9 cellular contexts compared by ENCODE assay signal in genomic region chr3:32502089-32502943, GRCh38. TPM values are rescaled to one million over a fixed set of nuclear protein-coding genes. Genes with fewer than 3 reads are reported as not detected.
DNase-seq lines count a peak whose midpoint lies in the region; ATAC-seq, FAIRE-seq and TF ChIP-seq lines count a peak whose summit lies in the region.
"Had no signal": no experiment of that assay in that cellular context is flagged by ENCODE, and none has a peak within 500 bp of the region (broad histone marks: within the 10 kb centered on the region; RNA-seq: fewer than 3 reads in every experiment).

CMTM6 (minus strand) TSS chr3:32502852; CDS start chr3:32502745, 107 bp downstream.

- FAIRE-seq in HepG2 (lab: Jason Lieb, UNC), result no peak
- FAIRE-seq: colon had no signal

- H3K4me2 ChIP-seq in HepG2 (ENCODE audit: low read depth, low read length), result peak within 1 kb of the TSS; percentile 88

- H3K27me3 ChIP-seq in HepG2 (ENCODE audit: control insufficient read depth in 1 of 2, insufficient read depth in 2 of 2, low read length in 2 of 2), result peaks cover 0 to 1% of the 10 kb centered on the region in 2 experiments; a peak in 2 of 5 replicates

- no peaks in the 10 kb centered on the region for H4K20me1 ChIP-seq in HepG2 (ENCODE audit: insufficient read depth, low read length)

- peak; percentile 46 to 72; a peak in 3 of 4 replicates for TF ChIP-seq POLR2A in HepG2 (IDR thresholded peaks at IDR 0.05; ENCODE audit: insufficient read depth in 1 of 2, low read depth in 2 of 2, low read length in 2 of 2)

- H3K36me3 Mint-ChIP-seq in dendritic cell treated with granulocyte-macrophage colony-stimulating factor and Interleukin-4, amounts not matched to agents 40 ng/mL and 50 ng/mL, for 4 days (ENCODE audit: low read depth), result peaks cover 41% of the 10 kb centered on the region

- 1% methylated on average over 18 of the region's 62 CpGs for WGBS in HepG2 (ENCODE audit: low lambda C conversion rate)

- no peak for TF ChIP-seq CTCF in AG09309 (IDR thresholded peaks at IDR 0.05; ENCODE audit: control insufficient read depth, insufficient read depth, low read depth, low read length, missing control alignments)
- TF ChIP-seq CTCF in HepG2 (CRISPR knock-in tag; IDR thresholded peaks at IDR 0.05), result no peak

- H3K9ac ChIP-seq in HepG2 (ENCODE audit: insufficient read depth, low read depth, low read length), result peak within 1 kb of the TSS; percentile 87

- peaks cover 48% of the 10 kb centered on the region for H3K4me1 ChIP-seq in HepG2 (ENCODE audit: insufficient read depth, low read length)

- CTCF ChIA-PET in HepG2 (lab: Yijun Ruan, JAX; ENCODE audit: low intra/inter-chr PET ratio, low total read pairs), result no interaction called here

- peaks cover 40% of the 10 kb centered on the region for H3K4me1 Mint-ChIP-seq in dendritic cell treated with granulocyte-macrophage colony-stimulating factor and Interleukin-4, amounts not matched to agents 40 ng/mL and 50 ng/mL, for 4 days (ENCODE audit: low read depth)

- no peak for DNase-seq in AG09309 (ENCODE audit: low read depth)
- DNase-seq in NCI-H526 (lab: John Stamatoyannopoulos, UW), result peak; percentile 61 to 87
- DNase-seq in activated CD4-positive, alpha-beta T cell treated with anti-CD3 and anti-CD28 coated beads, Interleukin-2, amount 50 U/mL, for 24 hours (ENCODE audit: low read depth in 1 of 2, low spot score in 1 of 2), result peak; percentile 37 to 58
- DNase-seq in HepG2 (ENCODE audit: low spot score), result peak; percentile 61
- peak; percentile 52 for DNase-seq in stimulated activated CD4-positive, alpha-beta T cell treated with anti-CD3 and anti-CD28 coated beads, Interleukin-2, amount 100 ng/mL, for 4 hours (ENCODE audit: low read depth)

- peaks cover 30% of the 10 kb centered on the region for H3K79me2 ChIP-seq in HepG2 (ENCODE audit: insufficient read depth, low read length)

- H3K4me3 Mint-ChIP-seq in dendritic cell treated with granulocyte-macrophage colony-stimulating factor and Interleukin-4, amounts not matched to agents 40 ng/mL and 50 ng/mL, for 4 days, result peak within 1 kb of the TSS; percentile 98

- peak within 1 kb of the TSS; percentile 80 for H3K27ac ChIP-seq in HepG2 (ENCODE audit: extremely low read length, insufficient read depth, low read length)

- POLR2A ChIA-PET in HepG2 (lab: Yijun Ruan, JAX), result no interaction called here

- no peak for TF ChIP-seq EP300 in HepG2 (IDR thresholded peaks at IDR 0.05; ENCODE audit: low read depth in 2 of 2, low read length in 2 of 2)
- TF ChIP-seq EP300 in HepG2 (CRISPR knock-in tag; IDR thresholded peaks at IDR 0.05; ENCODE audit: borderline replicate concordance), result no peak

- peak within 1 kb of the TSS; percentile 100 for H2AFZ ChIP-seq in HepG2 (ENCODE audit: low read length)

- no TSS peak for BruUV-seq in HepG2 (replicated peaks; lab: Mats Ljungman, UMichigan)

- H3K9me3 ChIP-seq in HepG2 (ENCODE audit: low read length), result no peaks in the 10 kb centered on the region

- no peaks in the 10 kb centered on the region for H3K36me3 ChIP-seq in HepG2 (replicated peaks in 1 of 2; ENCODE audit: control insufficient read depth in 1 of 2, insufficient read depth in 2 of 2, low read length in 2 of 2)

- peak within 1 kb of the TSS; percentile 83 for H3K4me3 ChIP-seq in AG09309 (ENCODE audit: control insufficient read depth, low read depth, low read length)
- peak within 1 kb of the TSS; percentile 76 to 97 (median 82) for H3K4me3 ChIP-seq in HepG2 (replicated peaks in 1 of 3; ENCODE audit: insufficient read depth in 1 of 3, low read depth in 2 of 3, low read length in 3 of 3)

- no peak for TF ChIP-seq RAD21 in HepG2 (CRISPR knock-in tag; IDR thresholded peaks at IDR 0.05)

- ATAC-seq in GM18870 (IDR thresholded peaks at IDR 0.05; ENCODE audit: unreplicated experiment) (peak; percentile 58), HG03108 (IDR thresholded peaks at IDR 0.05; ENCODE audit: unreplicated experiment) (peak; percentile 69), HepG2 (peak; percentile 92)

- intact Hi-C loops in dendritic cell treated with granulocyte-macrophage colony-stimulating factor and Interleukin-4, amounts not matched to agents 40 ng/mL and 50 ng/mL, for 4 days (cut with micrococcal nuclease), result loop anchor here (5.0 kb wide), 1 partner anchor 35 kb away; no protein-coding TSS in a partner anchor
- intact Hi-C loops in HepG2 (cut with micrococcal nuclease; ENCODE audit: unreplicated experiment), result loop anchor here (10.0 kb wide), 1 partner anchor 108 kb away; the partner anchor contains the start of gene CMTM7

- H3K27ac Mint-ChIP-seq in dendritic cell treated with granulocyte-macrophage colony-stimulating factor and Interleukin-4, amounts not matched to agents 40 ng/mL and 50 ng/mL, for 4 days, result peak within 1 kb of the TSS; percentile 99

- no peaks in the 10 kb centered on the region for H3K9me3 Mint-ChIP-seq in dendritic cell treated with granulocyte-macrophage colony-stimulating factor and Interleukin-4, amounts not matched to agents 40 ng/mL and 50 ng/mL, for 4 days

- no peaks in the 10 kb centered on the region for H3K27me3 Mint-ChIP-seq in dendritic cell treated with granulocyte-macrophage colony-stimulating factor and Interleukin-4, amounts not matched to agents 40 ng/mL and 50 ng/mL, for 4 days

- in situ Hi-C loops in HepG2 (cut with HindIII; ENCODE audit: extremely low pct_ligation_motif_present, low pct_unique_long_range_greater_than_20kb), result loop anchor here (10.0 kb wide), 1 partner anchor 432 kb away; no protein-coding TSS in a partner anchor

TF ChIP-seq in HepG2, 621 proteins besides CTCF, POLR2A, EP300 and RAD21 (continues in another document):
- TF ChIP-seq GLI4 (CRISPR knock-in tag; IDR thresholded peaks at IDR 0.05; ENCODE audit: borderline replicate concordance) (no peak), RBM39 (IDR thresholded peaks at IDR 0.05; ENCODE audit: low read depth, low read length, poor library complexity, severe bottlenecking) (peak; percentile 73), ZNF205 (CRISPR knock-in tag; IDR thresholded peaks at IDR 0.05) (no peak), ZNF788 (CRISPR knock-in tag; IDR thresholded peaks at IDR 0.05; ENCODE audit: borderline replicate concordance) (no peak), HCFC1 (IDR thresholded peaks at IDR 0.05; ENCODE audit: low read depth, low read length) (no peak), ZNF160 (CRISPR knock-in tag; IDR thresholded peaks at IDR 0.05) (no peak), CC2D1A (CRISPR knock-in tag; IDR thresholded peaks at IDR 0.05) (no peak), ZNF607 (CRISPR knock-in tag; IDR thresholded peaks at IDR 0.05; ENCODE audit: borderline replicate concordance) (peak; percentile 71; the same call in 1 of the 2 replicates), ZNF510 (CRISPR knock-in tag; IDR thresholded peaks at IDR 0.05; ENCODE audit: low read depth) (no peak), ZNF331 (CRISPR knock-in tag; IDR thresholded peaks at IDR 0.05) (0 out of 2 replicates have a peak, but pooled peaks have one; percentile 9), ONECUT2 (CRISPR knock-in tag; IDR thresholded peaks at IDR 0.05) (no peak), HNF4A (CRISPR knock-in tag; IDR thresholded peaks at IDR 0.05) (peak; percentile 74), ZNF652 (CRISPR knock-in tag; IDR thresholded peaks at IDR 0.05; ENCODE audit: borderline replicate concordance, low read depth) (no peak), CCAR2 (optimal IDR thresholded peaks at IDR 0.05; ENCODE audit: low read depth, low read length) (no peak), AHR (CRISPR knock-in tag; IDR thresholded peaks at IDR 0.05) (0 out of 2 replicates have a peak, but pooled peaks have one; percentile 50), MXD4 (CRISPR knock-in tag; IDR thresholded peaks at IDR 0.05) (no peak)
- TF ChIP-seq, protein P1, sequence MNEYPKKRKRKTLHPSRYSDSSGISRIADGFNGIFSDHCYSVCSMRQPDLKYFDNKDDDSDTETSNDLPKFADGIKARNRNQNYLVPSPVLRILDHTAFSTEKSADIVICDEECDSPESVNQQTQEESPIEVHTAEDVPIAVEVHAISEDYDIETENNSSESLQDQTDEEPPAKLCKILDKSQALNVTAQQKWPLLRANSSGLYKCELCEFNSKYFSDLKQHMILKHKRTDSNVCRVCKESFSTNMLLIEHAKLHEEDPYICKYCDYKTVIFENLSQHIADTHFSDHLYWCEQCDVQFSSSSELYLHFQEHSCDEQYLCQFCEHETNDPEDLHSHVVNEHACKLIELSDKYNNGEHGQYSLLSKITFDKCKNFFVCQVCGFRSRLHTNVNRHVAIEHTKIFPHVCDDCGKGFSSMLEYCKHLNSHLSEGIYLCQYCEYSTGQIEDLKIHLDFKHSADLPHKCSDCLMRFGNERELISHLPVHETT (CRISPR knock-in tag; conservative IDR thresholded peaks at IDR 0.05), result no peak

RNA-seq across cellular contexts. Expression of gene CMTM6, which starts in this region (rescaled TPM):
- 43.8 and 55.7 TPM in 2 replicates for total RNA-seq in HepG2 (2016; rRNA removed; fragmentation: Illumina TruSeq; extraction: Trizol)
- 3.6 and 4.8 TPM in 2 replicates for total RNA-seq in HepG2 (2016; cell fraction: cytosol; rRNA removed; fragmentation: Illumina TruSeq; extraction: Trizol; ENCODE audit: low read depth)
- total RNA-seq in HepG2 (2016; cell fraction: insoluble cytoplasmic fraction; rRNA removed; fragmentation: Illumina TruSeq; extraction: Trizol), result 42.8 and 55.9 TPM in 2 replicates
- total RNA-seq in HepG2 (2016; cell fraction: membrane; rRNA removed; fragmentation: Illumina TruSeq; extraction: Trizol), result 24.8 and 28.0 TPM in 2 replicates
- total RNA-seq in HepG2 (2016; cell fraction: nucleus; rRNA removed; fragmentation: Illumina TruSeq; extraction: Trizol), result 45.5 and 52.9 TPM in 2 replicates
- 20.7 and 25.6 TPM in 2 replicates for polyA plus RNA-seq in HepG2 (2011; rRNA removed)
- 10.1 and 18.8 TPM in 2 replicates for polyA plus RNA-seq in HepG2 (2011; cell fraction: cytosol; rRNA removed)
- polyA plus RNA-seq in HepG2 (2011; cell fraction: nucleus; rRNA removed), result 2.8 and 4.3 TPM in 2 replicates
- polyA plus RNA-seq in HepG2 (2012), result 20.9 and 22.5 TPM in 2 replicates
- 3.7 and 4.0 TPM in 2 replicates for polyA plus RNA-seq in HepG2 (2016; cell fraction: cytosol; fragmentation: Illumina TruSeq; extraction: Trizol; ENCODE audit: low read depth)
- polyA plus RNA-seq in HepG2 (2016; cell fraction: insoluble cytoplasmic fraction; fragmentation: Illumina TruSeq; extraction: Trizol; ENCODE audit: low read depth), result 38.2 and 40.7 TPM in 2 replicates
- polyA plus RNA-seq in HepG2 (2016; cell fraction: membrane; fragmentation: Illumina TruSeq; extraction: Trizol; ENCODE audit: low read depth), result 14.9 and 16.8 TPM in 2 replicates
- polyA plus RNA-seq in HepG2 (2016; cell fraction: nucleus; fragmentation: Illumina TruSeq; extraction: Trizol; ENCODE audit: insufficient read depth, low read depth), result 50.7 and 56.9 TPM in 2 replicates
- 10.7 and 10.8 TPM in 2 replicates for polyA minus RNA-seq in HepG2 (2011; rRNA and poly(A)+ RNA removed; ENCODE audit: low replicate concordance)
- polyA minus RNA-seq in HepG2 (2011; cell fraction: cytosol; rRNA and poly(A)+ RNA removed), result 13.8 and 18.7 TPM in 2 replicates
- 9.4 and 10.6 TPM in 2 replicates for polyA minus RNA-seq in HepG2 (2011; cell fraction: nucleus; rRNA and poly(A)+ RNA removed)
